ENCODE assay signal across 8 cellular contexts in genomic region chr1:161177112-161177935, GRCh38. TPM values are rescaled to one million over a fixed set of nuclear protein-coding genes. Genes with fewer than 3 reads are reported as not detected.
A peak's percentile ranks its signal among the peaks of the same experiment; 100 is the strongest.
DNase-seq lines count a peak whose midpoint lies in the region; ATAC-seq and TF ChIP-seq lines count a peak whose summit lies in the region.

Gene B4GALT3 (minus strand): TSS chr1:161177507. CDS start chr1:161176060, 1,447 bp downstream.

- TSS peak; percentile 97 for BruUV-seq in Calu3 (replicated peaks; lab: Mats Ljungman, UMichigan)

- H3F3A ChIP-seq in OCI-LY1 (ENCODE audit: insufficient read depth, low read length) = no peaks in the 10 kb centered on the region

- H3K4me3 Mint-ChIP-seq in Calu3 (ENCODE audit: low read depth, unreplicated experiment) = peak within 1 kb of the TSS; percentile 100
- H3K4me3 Mint-ChIP-seq in mesothelial cell of epicardium = peak within 1 kb of the TSS; percentile 96

- no peaks in the 10 kb centered on the region for H3K27me3 Mint-ChIP-seq in Calu3 (ENCODE audit: unreplicated experiment)
- H3K27me3 Mint-ChIP-seq in mesothelial cell of epicardium (ENCODE audit: low read depth) = no peaks in the 10 kb centered on the region

- H3K27ac Mint-ChIP-seq in Calu3 (ENCODE audit: unreplicated experiment) (peak within 1 kb of the TSS; percentile 97), mesothelial cell of epicardium (peak within 1 kb of the TSS; percentile 98)

- in situ Hi-C loops in endometrial microvascular endothelial cells (cut with HindIII; ENCODE audit: inconsistent ontology term, low pct_unique_long_range_greater_than_20kb, low sequenced_read_pairs) = no loop called here

- H3K4me1 ChIP-seq in OCI-LY1 (ENCODE audit: insufficient read depth, low read length, severe bottlenecking) = peaks cover 34% of the 10 kb centered on the region

- H3K9me3 ChIP-seq in OCI-LY1 (ENCODE audit: low read length) = no peaks in the 10 kb centered on the region

- intact Hi-C loops in Calu3 (cut with micrococcal nuclease; ENCODE audit: unreplicated experiment) = no loop called here

- peak; percentile 98 for DNase-seq in Calu3
- peak; percentile 91 for DNase-seq in HuH-7 (ENCODE audit: low spot score)
- peak; percentile 100 for DNase-seq in activated CD8-positive, alpha-beta memory T cell treated with anti-CD3 and anti-CD28 coated beads, Interleukin-2, amount 50 U/mL, for 48 hours
- DNase-seq in mesothelial cell of epicardium (ENCODE audit: low spot score in 2 of 2, unreplicated experiment in 2 of 2) = peak; percentile 88 to 99
- peak; percentile 87 to 90 for DNase-seq in stimulated activated CD8-positive, alpha-beta memory T cell treated with anti-CD3 and anti-CD28 coated beads, Interleukin-15, amount 100 ng/mL, for 4 hours (ENCODE audit: low read depth in 2 of 2)

- CTCF ChIA-PET in Calu3 (lab: Charles Lee) = interaction anchor here (0.5 to 1.8 kb wide), 5 partner anchors 9 to 586 kb away, joined by 3 to 7 read pairs (median 4); partner anchors contain the start of gene PPOX

- H3K27me3 ChIP-seq in OCI-LY1 (ENCODE audit: insufficient read depth, low read length) = no peaks in the 10 kb centered on the region

- H3K4me2 ChIP-seq in OCI-LY1 (ENCODE audit: low read length) = peak within 1 kb of the TSS; percentile 97

- H3K9me2 ChIP-seq in OCI-LY1 (ENCODE audit: low read depth, low read length) = no peaks in the 10 kb centered on the region

- H4K20me1 ChIP-seq in OCI-LY1 (ENCODE audit: insufficient read depth, low read length) = no peaks in the 10 kb centered on the region

- peaks cover 31% of the 10 kb centered on the region for H3K36me3 ChIP-seq in OCI-LY1 (ENCODE audit: insufficient read depth, low read length)

- H3K79me2 ChIP-seq in OCI-LY1 (ENCODE audit: insufficient read depth, low read length) = no peaks in the 10 kb centered on the region

- H3K9ac ChIP-seq in OCI-LY1 (ENCODE audit: low read length) = peak within 1 kb of the TSS; percentile 70

- H3K4me3 ChIP-seq in OCI-LY1 (ENCODE audit: low read depth, low read length, poor library complexity, severe bottlenecking) = peak within 1 kb of the TSS; percentile 74

- TF ChIP-seq CTCF in Calu3 (IDR thresholded peaks at IDR 0.05; ENCODE audit: unreplicated experiment) = peak; percentile 25
- peak; percentile 58 for TF ChIP-seq CTCF in OCI-LY1 (IDR thresholded peaks at IDR 0.05; ENCODE audit: low read length)
- TF ChIP-seq CTCF in mesothelial cell of epicardium (IDR thresholded peaks at IDR 0.05; ENCODE audit: unreplicated experiment) = no peak

- no peaks in the 10 kb centered on the region for H3K9me3 Mint-ChIP-seq in Calu3 (ENCODE audit: low read depth, unreplicated experiment)
- no peaks in the 10 kb centered on the region for H3K9me3 Mint-ChIP-seq in mesothelial cell of epicardium

- peaks cover 40% of the 10 kb centered on the region for H3K36me3 Mint-ChIP-seq in Calu3 (ENCODE audit: insufficient read depth, unreplicated experiment)
- peaks cover 23% of the 10 kb centered on the region for H3K36me3 Mint-ChIP-seq in mesothelial cell of epicardium

- H3K4me1 Mint-ChIP-seq in Calu3 (ENCODE audit: low read depth, unreplicated experiment) = peaks cover 34% of the 10 kb centered on the region
- peaks cover 23% of the 10 kb centered on the region for H3K4me1 Mint-ChIP-seq in mesothelial cell of epicardium

- ATAC-seq in GM21447 (IDR thresholded peaks at IDR 0.05; ENCODE audit: unreplicated experiment) = peak; percentile 69

- H3K27ac ChIP-seq in OCI-LY1 (ENCODE audit: low read depth, low read length, poor library complexity, severe bottlenecking) = peak within 1 kb of the TSS; percentile 83

- peak within 1 kb of the TSS; percentile 87; the same call in 1 of the 2 replicates for H2AFZ ChIP-seq in OCI-LY1 (ENCODE audit: low read length)

RNA-seq across cellular contexts. Expression of gene B4GALT3, which starts in this region (rescaled TPM):
- 51.9 and 59.2 TPM in 2 replicates for total RNA-seq in Calu3 (2022)
- 46.3 TPM for total RNA-seq in endometrial microvascular endothelial cells (ENCODE audit: inconsistent ontology term)
- total RNA-seq in mesothelial cell of epicardium = 38.0 to 43.0 TPM (median 40.5 TPM) in 3 replicates

Comparison
In these comparisons a context has a peak if more than half of its experiments do, and no peak if none do; other contexts are left out.
1. Peak in every context shown above with its lines: DNase-seq, ATAC-seq, H3K4me3 ChIP-seq and H3K27ac ChIP-seq.